Comparison of ENCODE assay signal across 16 cellular contexts in the genomic region with DNA sequence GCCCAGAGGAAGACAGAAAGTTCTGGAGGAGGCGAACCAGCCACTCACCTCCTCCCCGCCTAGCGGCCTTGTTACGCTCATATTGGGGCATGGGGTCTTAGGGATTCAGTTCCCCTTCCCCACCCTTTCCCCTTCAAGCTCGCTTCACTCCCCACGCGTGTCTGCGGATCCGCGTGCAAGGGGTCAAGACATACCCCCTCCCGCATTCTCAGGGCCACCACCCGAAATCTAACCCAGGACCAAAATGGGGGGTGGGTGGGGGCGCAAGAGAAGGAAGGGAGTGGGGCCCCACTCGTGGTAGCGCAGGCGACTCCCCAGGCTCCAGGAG. TPM values are rescaled to one million over a fixed set of nuclear protein-coding genes. Genes with fewer than 3 reads are reported as not detected.
DNase-seq lines count a peak whose midpoint lies in the region; TF ChIP-seq lines count a peak whose summit lies in the region.
"Had no signal": no experiment of that assay in that cellular context is flagged by ENCODE, and none has a peak within 500 bp of the region (broad histone marks: within the 10 kb centered on the region; RNA-seq: fewer than 3 reads in every experiment).

No MANE protein-coding gene starts in this region.

- H3K9me3 ChIP-seq in ES-I3 (ENCODE audit: control insufficient read depth, insufficient read depth, low read length), result no peaks in the 10 kb centered on the region
- H3K9me3 ChIP-seq in HUES6 (ENCODE audit: control insufficient read depth, insufficient read depth, low read depth, low read length), result no peaks in the 10 kb centered on the region
- no peaks in the 10 kb centered on the region for H3K9me3 ChIP-seq in ectodermal cell (ENCODE audit: control insufficient read depth, low read length)
- H3K9me3 ChIP-seq in neural progenitor cell (ENCODE audit: low read depth), result no peaks in the 10 kb centered on the region

- no peaks in the 10 kb centered on the region for H3K36me3 ChIP-seq in ES-I3 (ENCODE audit: insufficient read depth, low read length)
- H3K36me3 ChIP-seq in HUES6 (ENCODE audit: control insufficient read depth, insufficient read depth, low read length), result no peaks in the 10 kb centered on the region
- no peaks in the 10 kb centered on the region for H3K36me3 ChIP-seq in ectodermal cell (ENCODE audit: control insufficient read depth, insufficient read depth, low read length)
- H3K36me3 ChIP-seq in neural progenitor cell, result no peaks in the 10 kb centered on the region

- WGBS in ectodermal cell, 2 experiments, result 1% methylated on average over 15 to 16 of the region's 16 CpGs

- H3K4me3 Mint-ChIP-seq in neural progenitor cell, result peak overlapping the region; percentile 89
- H3K4me3 Mint-ChIP-seq: activated naive CD4-positive, alpha-beta T cell treated with anti-CD3 and anti-CD28 coated beads, Interleukin-2, amount 10 ng/mL, durations not matched to agents 7 days and 5 days; dendritic cell treated with granulocyte-macrophage colony-stimulating factor and Interleukin-4, amounts not matched to agents 40 ng/mL and 50 ng/mL, for 4 days had no signal

- no peak for DNase-seq in neural progenitor cell (ENCODE audit: low spot score)
- DNase-seq in globus pallidus (ENCODE audit: low spot score), result no peak
- no peak for DNase-seq in stimulated activated CD8-positive, alpha-beta memory T cell treated with anti-CD3 and anti-CD28 coated beads, Interleukin-4, amount 100 ng/mL, for 48 hours
- no peak for DNase-seq in H4 (ENCODE audit: low spot score)
- DNase-seq: activated CD4-positive, alpha-beta T cell treated with anti-CD3 and anti-CD28 coated beads, Interleukin-2, amount 50 U/mL, for 1 hour; activated naive CD4-positive, alpha-beta T cell treated with anti-CD3 and anti-CD28 coated beads, Interleukin-2, amount 10 ng/mL, durations not matched to agents 7 days and 5 days; HCEC 1CT; naive B cell; NCI-H446; PC-9 had no signal

- peaks cover 19% of the 10 kb centered on the region for H3K27me3 Mint-ChIP-seq in neural progenitor cell (ENCODE audit: insufficient read depth, low read depth)

- H3K9ac ChIP-seq in ES-I3 (ENCODE audit: low read depth, low read length) (peak overlapping the region; percentile 19; the same call in 1 of the 2 replicates), HUES6 (ENCODE audit: low read length) (no peak overlapping the region), neural progenitor cell (no peak overlapping the region)

- H3K4me1 ChIP-seq in ES-I3 (ENCODE audit: insufficient read depth, low read length) (no peaks in the 10 kb centered on the region; the same call in 1 of the 2 replicates), HUES6 (ENCODE audit: control insufficient read depth, insufficient read depth, low read length) (peaks cover 35% of the 10 kb centered on the region), ectodermal cell (ENCODE audit: control insufficient read depth, insufficient read depth, low read length) (peaks cover 9% of the 10 kb centered on the region), neural progenitor cell (peaks cover 44% of the 10 kb centered on the region)

- peak overlapping the region; percentile 76 for H3K4me2 ChIP-seq in neural progenitor cell
- H3K4me2 ChIP-seq: PC-9 had no signal

- H3K79me2 ChIP-seq in neural progenitor cell (ENCODE audit: low read depth), result no peaks in the 10 kb centered on the region

- H3K36me3 Mint-ChIP-seq in neural progenitor cell, result peaks cover 8% of the 10 kb centered on the region
- H3K36me3 Mint-ChIP-seq: activated naive CD4-positive, alpha-beta T cell treated with anti-CD3 and anti-CD28 coated beads, Interleukin-2, amount 10 ng/mL, durations not matched to agents 7 days and 5 days had no signal

- H3K4me3 ChIP-seq in HUES6 (ENCODE audit: low read depth, low read length) (peak overlapping the region; percentile 40), ectodermal cell (ENCODE audit: insufficient read depth, low read depth, low read length) (peak overlapping the region; percentile 53), neural progenitor cell (peak overlapping the region; percentile 49)
- H3K4me3 ChIP-seq: PC-9 had no signal

- peaks cover 30% of the 10 kb centered on the region for H3K4me1 Mint-ChIP-seq in neural progenitor cell

- no peak overlapping the region for H2AFZ ChIP-seq in neural progenitor cell (replicated peaks)
- H2AFZ ChIP-seq: PC-9 had no signal

- peaks cover 65% of the 10 kb centered on the region for H3F3A ChIP-seq in neural progenitor cell (ENCODE audit: low read depth)

- H4K20me1 ChIP-seq in neural progenitor cell (ENCODE audit: low read depth), result peaks cover 62% of the 10 kb centered on the region

- H3K27ac ChIP-seq in HUES6 (ENCODE audit: low read depth, low read length), result no peak overlapping the region
- peak overlapping the region; percentile 61 for H3K27ac ChIP-seq in ectodermal cell (ENCODE audit: insufficient read depth, low read depth, low read length, poor library complexity, severe bottlenecking)
- H3K27ac ChIP-seq in neural progenitor cell, result no peak overlapping the region
- H3K27ac ChIP-seq: PC-9 had no signal

- H3K27ac Mint-ChIP-seq in neural progenitor cell, result peak overlapping the region; percentile 98
- H3K27ac Mint-ChIP-seq: activated naive CD4-positive, alpha-beta T cell treated with anti-CD3 and anti-CD28 coated beads, Interleukin-2, amount 10 ng/mL, durations not matched to agents 7 days and 5 days; dendritic cell treated with granulocyte-macrophage colony-stimulating factor and Interleukin-4, amounts not matched to agents 40 ng/mL and 50 ng/mL, for 4 days; naive B cell had no signal

- TF ChIP-seq CTCF in neural progenitor cell (IDR thresholded peaks at IDR 0.05), result no peak

- peaks cover 2% of the 10 kb centered on the region for H3K9me3 Mint-ChIP-seq in neural progenitor cell
- H3K9me3 Mint-ChIP-seq: activated naive CD4-positive, alpha-beta T cell treated with anti-CD3 and anti-CD28 coated beads, Interleukin-2, amount 10 ng/mL, durations not matched to agents 7 days and 5 days; dendritic cell treated with granulocyte-macrophage colony-stimulating factor and Interleukin-4, amounts not matched to agents 40 ng/mL and 50 ng/mL, for 4 days had no signal

- H3K27me3 ChIP-seq in HUES6 (ENCODE audit: control insufficient read depth, insufficient read depth, low read length), result peaks cover 97% of the 10 kb centered on the region
- peaks cover 94% of the 10 kb centered on the region for H3K27me3 ChIP-seq in ectodermal cell (ENCODE audit: control insufficient read depth, insufficient read depth, low read length, poor library complexity, severe bottlenecking)
- peaks cover 100% of the 10 kb centered on the region for H3K27me3 ChIP-seq in neural progenitor cell

RNA-seq across cellular contexts. Expression of a gene that starts 0.6 kb away (rescaled TPM):
- 36.6 TPM for polyA plus RNA-seq in ectodermal cell (2013, experiment 1 of 4)
- polyA plus RNA-seq in ectodermal cell (2013, experiment 2 of 4), result 29.0 TPM
- polyA plus RNA-seq in ectodermal cell (2013, experiment 3 of 4), result 41.2 TPM
- 50.1 TPM for polyA plus RNA-seq in ectodermal cell (2013, experiment 4 of 4)
- total RNA-seq in neural progenitor cell (ENCODE audit: low replicate concordance), result 0.22 and 3.4 TPM in 2 replicates
- not detected in 2 replicates for total RNA-seq in H4 (2014; rRNA removed; shearing (Covaris generic))
- total RNA-seq: fibroblast of villous mesenchyme; PC-9; T-helper 1 cell treated with Interleukin-12 subunit alpha and Interleukin-12 subunit beta and Interleukin-4 antibody, amounts not matched to agents 30 ng/mL and 1 ng/mL, for 36 hours had no signal
